Comparison of ENCODE assay signal across 9 cellular contexts in genomic region chr5:92518318-92518913, GRCh38.
DNase-seq lines count a peak whose midpoint lies in the region; ATAC-seq, FAIRE-seq and TF ChIP-seq lines count a peak whose summit lies in the region.
"Had no signal": no experiment of that assay in that cellular context is flagged by ENCODE, and none has a peak within 500 bp of the region (broad histone marks: within the 10 kb centered on the region; RNA-seq: fewer than 3 reads in every experiment).

No MANE protein-coding gene starts in this region.

- DNase-seq in Caki2 (ENCODE audit: low read depth) (peak; percentile 41), NCI-H526 treated with DMSO at 0.1 percent for 48 hours (lab: John Stamatoyannopoulos, UW) (peak; percentile 12), H1 (ENCODE audit: low read depth in 1 of 2, low spot score in 2 of 2) (no peak), osteocyte (ENCODE audit: extremely low spot score, unreplicated experiment) (no peak), OCI-M2 (lab: John Stamatoyannopoulos, UW; ENCODE audit: unreplicated experiment) (no peak)
- no peak for DNase-seq in activated CD4-positive, alpha-beta T cell treated with anti-CD3 and anti-CD28 coated beads, Interleukin-2, amount 50 U/mL, for 1 hour

- no peaks in the 10 kb centered on the region for H3K4me1 ChIP-seq in H1 (replicated peaks in 1 of 4; ENCODE audit: control insufficient read depth in 3 of 4, insufficient read depth in 4 of 4, low read length in 3 of 4)

- H3K14ac ChIP-seq in H1 (ENCODE audit: insufficient read length), result no peak overlapping the region

- peak in 2 of 3 experiments; percentile 42 to 65; a peak in 3 of 4 replicates for TF ChIP-seq CTCF in H1 (IDR thresholded peaks at IDR 0.05; ENCODE audit: control extremely low read depth in 1 of 3, insufficient read depth in 1 of 3, low read depth in 1 of 3, low read length in 3 of 3)
- peak; percentile 45 for TF ChIP-seq CTCF in osteocyte (IDR thresholded peaks at IDR 0.05)

- H3K27ac ChIP-seq in H1 (ENCODE audit: low read depth, low read length), result no peak overlapping the region
- H3K27ac ChIP-seq: SK-N-MC had no signal

- H3K9ac ChIP-seq in H1 (replicated peaks in 1 of 4; ENCODE audit: extremely low read depth in 1 of 4, low read depth in 3 of 4, low read length in 3 of 4), result no peak overlapping the region

- H4K8ac ChIP-seq in H1 (ENCODE audit: extremely low read depth, insufficient read depth, low read length), result no peak overlapping the region

- POLR2A ChIA-PET in H1 (lab: Charles Lee; ENCODE audit: partially characterized antibody), result no interaction called here

- H3K56ac ChIP-seq in H1 (replicated peaks; ENCODE audit: insufficient read length, low read depth, low read length), result no peak overlapping the region

- H3K4ac ChIP-seq in H1 (replicated peaks; ENCODE audit: insufficient read length, low read depth, low read length), result no peak overlapping the region

- H3K9me3 ChIP-seq in H1 (ENCODE audit: insufficient read depth in 2 of 2, low read depth in 1 of 2, low read length in 1 of 2), result peaks cover 1 to 2% of the 10 kb centered on the region in 2 experiments; a peak in 1 of 4 replicates

- peak overlapping the region; percentile 97 for H2AFZ ChIP-seq in H1 (ENCODE audit: low read length)

- no peak for TF ChIP-seq EP300 in H1 (IDR thresholded peaks at IDR 0.05; ENCODE audit: borderline replicate concordance in 1 of 2, low read depth in 2 of 2, low read length in 2 of 2)

- H3K36me3 ChIP-seq in H1 (ENCODE audit: control insufficient read depth in 2 of 4, insufficient read depth in 4 of 4, low read length in 3 of 4), result no peaks in the 10 kb centered on the region

- peaks cover 9% of the 10 kb centered on the region for H3K36me3 Mint-ChIP-seq in osteocyte (ENCODE audit: unreplicated experiment)

- H2AK5ac ChIP-seq in H1 (ENCODE audit: low read depth, low read length), result no peak overlapping the region

- no peak overlapping the region for H2BK5ac ChIP-seq in H1 (ENCODE audit: low read depth, low read length)

- H4K20me1 ChIP-seq in H1 (replicated peaks in 1 of 2; ENCODE audit: control insufficient read depth in 1 of 2, insufficient read depth in 2 of 2, low read length in 2 of 2), result no peaks in the 10 kb centered on the region

- H4K91ac ChIP-seq in H1 (replicated peaks; ENCODE audit: insufficient read length, low read length), result no peak overlapping the region

- WGBS in H1 (ENCODE audit: extremely low coverage in 1 of 2, insufficient coverage in 1 of 2, insufficient read length in 1 of 2, insufficient replicate concordance in 2 of 2, low coverage in 1 of 2, low lambda C conversion rate in 2 of 2, missing lambda C conversion rate in 1 of 2), 2 experiments, result 59% methylated on average over 4 of the region's 4 CpGs; no CpG with 5 or more reads in 1 of the 2 experiments

- H3K23me2 ChIP-seq in H1 (ENCODE audit: low read depth, low read length), result no peaks in the 10 kb centered on the region

- H3K4me3 Mint-ChIP-seq in osteocyte (ENCODE audit: unreplicated experiment), result no peak overlapping the region

- ATAC-seq in GM18907 (IDR thresholded peaks at IDR 0.05; ENCODE audit: unreplicated experiment) (peak; percentile 98), HG02981 (IDR thresholded peaks at IDR 0.05; ENCODE audit: unreplicated experiment) (peak; percentile 100)

- H3K4me3 ChIP-seq in H1 (ENCODE audit: extremely low read depth in 1 of 4, insufficient read depth in 2 of 4, low read depth in 3 of 4, low read length in 4 of 4), result no peak overlapping the region
- H3K4me3 ChIP-seq: SK-N-MC had no signal

- H4K5ac ChIP-seq in H1 (ENCODE audit: insufficient read length, low read depth, low read length), result no peak overlapping the region

- no peak overlapping the region for H2BK120ac ChIP-seq in H1 (replicated peaks; ENCODE audit: low read depth, low read length)

- in situ Hi-C loops in Caki2 (cut with HindIII; ENCODE audit: low pct_unique_long_range_greater_than_20kb, low sequenced_read_pairs), result no loop called here

- peaks cover 10% of the 10 kb centered on the region for H3K9me3 Mint-ChIP-seq in osteocyte (ENCODE audit: unreplicated experiment)

- H3K27me3 ChIP-seq in H1 (replicated peaks in 1 of 4; ENCODE audit: control insufficient read depth in 3 of 4, extremely low read depth in 1 of 4, insufficient read depth in 3 of 4, low read length in 3 of 4), result no peaks in the 10 kb centered on the region

- H3K79me2 ChIP-seq in H1 (ENCODE audit: control insufficient read depth in 1 of 2, insufficient read depth in 2 of 2, low read length in 2 of 2), result no peaks in the 10 kb centered on the region

- no peak for TF ChIP-seq POLR2A in H1 (IDR thresholded peaks at IDR 0.05; ENCODE audit: control extremely low read depth in 1 of 2, low read depth in 2 of 2, low read length in 2 of 2)

- no peak overlapping the region for H3K23ac ChIP-seq in H1 (ENCODE audit: insufficient read length)

- TF ChIP-seq RAD21 in H1 (IDR thresholded peaks at IDR 0.05 in 1 of 2, conservative IDR thresholded peaks at IDR 0.05 in 1 of 2; ENCODE audit: low read depth in 2 of 2, low read length in 2 of 2), result peak; percentile 45 to 64

- CTCF ChIA-PET in H1 (lab: Charles Lee; ENCODE audit: partially characterized antibody), result interaction anchor here (0.6 to 1.9 kb wide), 30 partner anchors 9 to 1098 kb away, joined by 3 to 13 read pairs (median 3); no protein-coding TSS in a partner anchor

- no peak overlapping the region for H2BK12ac ChIP-seq in H1 (ENCODE audit: low read depth, low read length)

- peak; percentile 57 for FAIRE-seq in H1 (lab: Jason Lieb, UNC)

- H3K27me3 Mint-ChIP-seq in osteocyte (ENCODE audit: unreplicated experiment), result no peaks in the 10 kb centered on the region

- H2BK15ac ChIP-seq in H1 (ENCODE audit: low read length), result no peak overlapping the region

- peaks cover 35% of the 10 kb centered on the region for H3K4me1 Mint-ChIP-seq in osteocyte (ENCODE audit: unreplicated experiment)

- no peak overlapping the region for H3K27ac Mint-ChIP-seq in osteocyte (ENCODE audit: unreplicated experiment)

- no peak overlapping the region for H3K4me2 ChIP-seq in H1 (ENCODE audit: insufficient read depth in 1 of 2, low read depth in 2 of 2, low read length in 2 of 2)

- H2BK20ac ChIP-seq in H1 (ENCODE audit: low read length), result no peak overlapping the region

- no peak overlapping the region for H3K18ac ChIP-seq in H1 (ENCODE audit: extremely low read depth, low read length)

- H3K79me1 ChIP-seq in H1 (ENCODE audit: low read depth, low read length), result no peaks in the 10 kb centered on the region

TF ChIP-seq in H1, 55 proteins besides CTCF, POLR2A, EP300 and RAD21 (continues in another document):
- no peak for TF ChIP-seq NRF1 (IDR thresholded peaks at IDR 0.05; ENCODE audit: low read depth, low read length)

Comparison
In these comparisons a context has a peak if more than half of its experiments do, and no peak if none do; other contexts are left out.
1. DNase-seq: peak in Caki2 (single experiment) and NCI-H526 treated with DMSO at 0.1 percent for 48 hours (single experiment); none in H1 (0 of 2), osteocyte (single experiment), OCI-M2 (single experiment) and activated CD4-positive, alpha-beta T cell treated with anti-CD3 and anti-CD28 coated beads, Interleukin-2, amount 50 U/mL, for 1 hour (single experiment).